ENCODE assay signal across 14 cellular contexts in the genomic region with DNA sequence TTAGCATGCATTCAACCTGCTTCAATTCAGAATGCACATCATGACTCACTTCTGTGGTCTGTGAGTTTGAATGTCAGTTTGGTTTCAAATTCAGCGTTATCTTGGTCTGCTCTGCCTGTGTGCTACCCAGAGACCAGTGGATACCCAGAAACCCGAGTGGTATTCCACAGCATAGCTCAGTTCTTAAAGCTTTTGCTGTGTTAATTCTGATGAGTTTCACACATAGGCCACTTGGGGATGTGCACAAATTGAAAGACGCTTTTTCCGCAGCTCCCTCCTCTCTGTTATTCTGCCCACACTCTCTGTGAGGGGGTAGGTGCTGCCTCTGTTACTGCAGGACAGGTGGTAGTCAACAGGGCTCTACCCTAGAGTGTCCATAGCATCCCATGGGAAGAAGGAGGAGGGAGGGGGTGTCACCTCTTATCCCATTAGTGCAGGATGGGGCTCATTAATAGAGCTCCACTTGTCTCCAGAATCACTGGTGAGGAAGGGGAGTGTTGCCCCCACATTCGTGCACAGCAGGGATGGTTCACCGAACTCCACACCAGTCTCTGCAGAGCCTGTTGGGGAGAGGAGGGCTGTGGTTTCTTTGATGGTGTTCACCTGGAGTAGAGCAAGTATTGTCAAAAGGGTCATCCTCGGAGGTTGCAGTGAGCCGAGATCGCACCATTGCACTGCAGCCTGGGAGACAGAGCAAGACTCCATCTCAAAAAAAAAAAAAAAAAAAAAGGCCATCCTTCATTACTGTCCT. TPM values are rescaled to one million over a fixed set of nuclear protein-coding genes. Genes with fewer than 3 reads are reported as not detected.
DNase-seq lines count a peak whose midpoint lies in the region; ATAC-seq and TF ChIP-seq lines count a peak whose summit lies in the region.
"Had no signal": no experiment of that assay in that cellular context is flagged by ENCODE, and none has a peak within 500 bp of the region (broad histone marks: within the 10 kb centered on the region; RNA-seq: fewer than 3 reads in every experiment).

No MANE protein-coding gene starts in this region.

- in situ Hi-C loops in GM23248 (cut with MboI), result no loop called here

- TF ChIP-seq CTCF in psoas muscle (IDR thresholded peaks at IDR 0.05), result no peak

- peaks cover 18% of the 10 kb centered on the region for H3F3A ChIP-seq in GM23248 (ENCODE audit: insufficient read depth)

- peaks cover 27 to 67% (median 29%) of the 10 kb centered on the region in 3 donors for H3K36me3 Mint-ChIP-seq in CD8-positive, alpha-beta memory T cell
- peaks cover 83% of the 10 kb centered on the region for H3K36me3 Mint-ChIP-seq in activated naive CD4-positive, alpha-beta T cell treated with anti-CD3 and anti-CD28 coated beads, Interleukin-2, amount 10 ng/mL, durations not matched to agents 7 days and 5 days

- H2AFZ ChIP-seq in GM23248, result no peak overlapping the region

- H3K9ac ChIP-seq in GM23248, result no peak overlapping the region

- WGBS in psoas muscle, 3 donors, result 94 to 96% (median 95%) methylated on average over 9 of the region's 9 CpGs
- 93% methylated on average over 9 of the region's 9 CpGs for WGBS in GM23248 (ENCODE audit: low coverage in 1 of 2, low lambda C conversion rate in 2 of 2, missing lambda C conversion rate in 2 of 2), 2 experiments

- intact Hi-C loops in psoas muscle (cut with DNase I), result no loop called here

- H3K79me2 ChIP-seq in GM23248 (ENCODE audit: insufficient read depth), result peaks cover 57% of the 10 kb centered on the region

- no peaks in the 10 kb centered on the region for H3K27me3 Mint-ChIP-seq in CD8-positive, alpha-beta memory T cell
- no peaks in the 10 kb centered on the region for H3K27me3 Mint-ChIP-seq in activated naive CD4-positive, alpha-beta T cell treated with anti-CD3 and anti-CD28 coated beads, Interleukin-2, amount 10 ng/mL, durations not matched to agents 7 days and 5 days

- no peaks in the 10 kb centered on the region for H3K27me3 ChIP-seq in CD8-positive, alpha-beta memory T cell (ENCODE audit: insufficient read depth, low read length, poor library complexity, severe bottlenecking)
- H3K27me3 ChIP-seq in psoas muscle (ENCODE audit: insufficient read depth in 3 of 3, low read length in 2 of 3), result no peaks in the 10 kb centered on the region
- H3K27me3 ChIP-seq in GM23248 (replicated peaks; ENCODE audit: insufficient read depth), result no peaks in the 10 kb centered on the region
- H3K27me3 ChIP-seq: vagina had no signal

- peaks cover 5% of the 10 kb centered on the region for H3K9me3 ChIP-seq in CD8-positive, alpha-beta memory T cell (ENCODE audit: low read length)
- H3K9me3 ChIP-seq in psoas muscle, result no peaks in the 10 kb centered on the region
- no peaks in the 10 kb centered on the region for H3K9me3 ChIP-seq in GM23248 (ENCODE audit: low read depth)
- H3K9me3 ChIP-seq: vagina had no signal

- peak overlapping the region in 5 of 8 donors; percentile 32 to 68 (median 53) for H3K27ac Mint-ChIP-seq in CD8-positive, alpha-beta memory T cell
- H3K27ac Mint-ChIP-seq in activated naive CD4-positive, alpha-beta T cell treated with anti-CD3 and anti-CD28 coated beads, Interleukin-2, amount 10 ng/mL, durations not matched to agents 7 days and 5 days, result peak overlapping the region; percentile 82

- no peaks in the 10 kb centered on the region for H3K9me2 ChIP-seq in GM23248 (ENCODE audit: insufficient read depth)

- H3K9me3 Mint-ChIP-seq in CD8-positive, alpha-beta memory T cell, result peaks cover 0 to 2% (median 0%) of the 10 kb centered on the region in 5 donors
- peaks cover 16% of the 10 kb centered on the region for H3K9me3 Mint-ChIP-seq in activated naive CD4-positive, alpha-beta T cell treated with anti-CD3 and anti-CD28 coated beads, Interleukin-2, amount 10 ng/mL, durations not matched to agents 7 days and 5 days

- H3K27ac ChIP-seq in CD8-positive, alpha-beta memory T cell (ENCODE audit: low read depth, low read length), result no peak overlapping the region
- H3K27ac ChIP-seq in psoas muscle (no peak overlapping the region), GM23248 (no peak overlapping the region)
- H3K27ac ChIP-seq: C4-2B, vagina had no signal

- peaks cover 18% of the 10 kb centered on the region for H3K36me3 ChIP-seq in CD8-positive, alpha-beta memory T cell (ENCODE audit: insufficient read depth, low read length)
- H3K36me3 ChIP-seq in psoas muscle (ENCODE audit: insufficient read depth in 1 of 2, low read depth in 1 of 2), result peaks cover 0 to 22% of the 10 kb centered on the region in 2 donors
- H3K36me3 ChIP-seq in GM23248 (ENCODE audit: low read depth), result peaks cover 20% of the 10 kb centered on the region

- H3K4me2 ChIP-seq in GM23248 (ENCODE audit: unreplicated experiment), result no peak overlapping the region

- H3K4me1 ChIP-seq in CD8-positive, alpha-beta memory T cell (ENCODE audit: insufficient read depth, low read length), result peaks cover 13% of the 10 kb centered on the region
- no peaks in the 10 kb centered on the region for H3K4me1 ChIP-seq in psoas muscle
- H3K4me1 ChIP-seq in GM23248 (ENCODE audit: insufficient read depth), result no peaks in the 10 kb centered on the region
- H3K4me1 ChIP-seq: vagina had no signal

- POLR2A ChIA-PET in CD8-positive, alpha-beta memory T cell (lab: Charles Lee), result no interaction called here

- no peaks in the 10 kb centered on the region for H4K20me1 ChIP-seq in GM23248 (ENCODE audit: insufficient read depth)

- CTCF ChIA-PET in CD8-positive, alpha-beta memory T cell (lab: Charles Lee), result no interaction called here
- CTCF ChIA-PET in activated naive CD4-positive, alpha-beta T cell treated with anti-CD3 and anti-CD28 coated beads, Interleukin-2, amount 10 ng/mL, durations not matched to agents 7 days and 5 days (lab: Charles Lee), result interaction anchor here (0.6 to 1.3 kb wide), 4 partner anchors 19 to 34 kb away, joined by 3 read pairs; no protein-coding TSS in a partner anchor

- H3K4me3 ChIP-seq in CD8-positive, alpha-beta memory T cell (ENCODE audit: low read length), result no peak overlapping the region
- no peak overlapping the region for H3K4me3 ChIP-seq in psoas muscle
- H3K4me3 ChIP-seq in GM23248, result no peak overlapping the region
- H3K4me3 ChIP-seq: vagina had no signal

- DNase-seq in CD8-positive, alpha-beta memory T cell, result no peak
- peak; percentile 35 for DNase-seq in MV-4-11 (lab: John Stamatoyannopoulos, UW)
- peak; percentile 42 for DNase-seq in activated naive CD4-positive, alpha-beta T cell treated with anti-CD3 and anti-CD28 coated beads, Interleukin-2, amount 10 ng/mL, durations not matched to agents 7 days and 5 days
- DNase-seq in kidney glomerular epithelial cell (lab: John Stamatoyannopoulos, UW), result peak; percentile 8
- DNase-seq in psoas muscle, result no peak
- DNase-seq in GM23248, result no peak
- DNase-seq in NCI-H526 (lab: John Stamatoyannopoulos, UW), result no peak
- DNase-seq: anterior cingulate cortex, H7, midbrain had no signal

- ATAC-seq in psoas muscle (no peak), HG03469 (IDR thresholded peaks at IDR 0.05; ENCODE audit: unreplicated experiment) (no peak)
- ATAC-seq: sciatic nerve had no signal

- peaks cover 26 to 45% (median 32%) of the 10 kb centered on the region in 3 donors for H3K4me1 Mint-ChIP-seq in CD8-positive, alpha-beta memory T cell
- H3K4me1 Mint-ChIP-seq in activated naive CD4-positive, alpha-beta T cell treated with anti-CD3 and anti-CD28 coated beads, Interleukin-2, amount 10 ng/mL, durations not matched to agents 7 days and 5 days, result peaks cover 54% of the 10 kb centered on the region

- H3K4me3 Mint-ChIP-seq in CD8-positive, alpha-beta memory T cell, result peak overlapping the region in 1 of 7 donors; percentile 45
- peak overlapping the region; percentile 47 for H3K4me3 Mint-ChIP-seq in activated naive CD4-positive, alpha-beta T cell treated with anti-CD3 and anti-CD28 coated beads, Interleukin-2, amount 10 ng/mL, durations not matched to agents 7 days and 5 days

RNA-seq across cellular contexts. Expression of gene SDCBP2, which starts 29.2 kb away (rescaled TPM):
- 1 to 10 TPM; 3.7 to 4.7 TPM for total RNA-seq in CD8-positive, alpha-beta memory T cell
- 2.2 TPM for polyA plus RNA-seq in CD8-positive, alpha-beta memory T cell
- 1 to 10 TPM; 1.6 to 3.2 (median 1.9) TPM for total RNA-seq in psoas muscle
- polyA plus RNA-seq in psoas muscle (10 to 100 TPM in 1 of 3 donors, 1 to 10 TPM in 2; 1.9 to 10.5 (median 2.2) TPM), GM23248 (2016; fragmentation: Nextera tagmentation; extraction: Ambion mirVana) (4.1 and 4.2 TPM in 2 replicates)
- total RNA-seq in GM23248 (2014; rRNA removed; shearing (Covaris generic)), result 4.9 and 5.5 TPM in 2 replicates

RNA-seq across cellular contexts. Expression of gene FKBP1A, which starts 34.8 kb away (rescaled TPM):
- 100 to 1,000 TPM; 274 TPM for total RNA-seq in CD8-positive, alpha-beta memory T cell
- 43.1 TPM for polyA plus RNA-seq in CD8-positive, alpha-beta memory T cell
- total RNA-seq in psoas muscle, result 100 to 1,000 TPM in 2 of 4 donors, 10 to 100 TPM in 2; 78.4 to 166 (median 98.2) TPM
- 100 to 1,000 TPM in 2 of 3 donors, 10 to 100 TPM in 1; 86.8 to 503 (median 141) TPM for polyA plus RNA-seq in psoas muscle
- total RNA-seq in GM23248 (2014; rRNA removed; shearing (Covaris generic)), result 150 and 162 TPM in 2 replicates
- polyA plus RNA-seq in GM23248 (2016; fragmentation: Nextera tagmentation; extraction: Ambion mirVana), result 844 and 887 TPM in 2 replicates

Comparison
In these comparisons a context has a peak if more than half of its experiments do, and no peak if none do; other contexts are left out.
1. DNase-seq: peak in MV-4-11 (single experiment), activated naive CD4-positive, alpha-beta T cell treated with anti-CD3 and anti-CD28 coated beads, Interleukin-2, amount 10 ng/mL, durations not matched to agents 7 days and 5 days (single experiment) and kidney glomerular epithelial cell (single experiment); none in CD8-positive, alpha-beta memory T cell (0 of 5), psoas muscle (0 of 2), GM23248 (single experiment) and NCI-H526 (0 of 2).